Comparison of ENCODE assay signal across 8 cellular contexts in genomic region chr2:10036095-10036879, GRCh38. TPM values are rescaled to one million over a fixed set of nuclear protein-coding genes. Genes with fewer than 3 reads are reported as not detected.
DNase-seq lines count a peak whose midpoint lies in the region; ATAC-seq and TF ChIP-seq lines count a peak whose summit lies in the region.

No MANE protein-coding gene starts in this region.

- H3K36me3 ChIP-seq in adrenal gland (replicated peaks in 1 of 2): no peaks in the 10 kb centered on the region

- H3K4me3 ChIP-seq in adrenal gland: no peak overlapping the region

- peak; percentile 30 to 71 (median 62) for TF ChIP-seq CTCF in adrenal gland (IDR thresholded peaks at IDR 0.05)

- ATAC-seq in Right ventricle myocardium superior (ENCODE audit: poor library complexity) (peak; percentile 74), GM18505 (IDR thresholded peaks at IDR 0.05; ENCODE audit: unreplicated experiment) (no peak)

- TF ChIP-seq POLR2A in adrenal gland (IDR thresholded peaks at IDR 0.05): peak in 1 of 2 donors; percentile 62
- TF ChIP-seq POLR2A in GM18505 (IDR thresholded peaks at IDR 0.05; ENCODE audit: borderline replicate concordance, extremely low read depth, insufficient read depth, insufficient read length): no peak

- intact Hi-C loops in adrenal gland (cut with DNase I): no loop called here
- intact Hi-C loops in Right ventricle myocardium superior (cut with DNase I): no loop called here

- no peaks in the 10 kb centered on the region for H3K27me3 ChIP-seq in adrenal gland

- no peaks in the 10 kb centered on the region for H3K9me3 ChIP-seq in adrenal gland (replicated peaks in 1 of 3)

- H3K27ac ChIP-seq in adrenal gland: peak overlapping the region; percentile 63 to 94 (median 83)

- DNase-seq in stimulated activated CD4-positive, alpha-beta T cell treated with anti-CD3 and anti-CD28 coated beads, Interleukin-15, amount 100 ng/mL, for 24 hours: peak; percentile 52
- no peak for DNase-seq in stimulated activated CD4-positive, alpha-beta T cell treated with anti-CD3 and anti-CD28 coated beads, Interleukin-2, amount 100 ng/mL, for 48 hours
- DNase-seq in NCI-H1694 (lab: John Stamatoyannopoulos, UW) (peak; percentile 74), adrenal gland (peak; percentile 84 to 94 (median 92)), Right ventricle myocardium superior (peak; percentile 86), putamen (ENCODE audit: low spot score) (peak; percentile 89), retina (no peak)

- H3K4me1 ChIP-seq in adrenal gland (replicated peaks in 1 of 2): peaks cover 54 to 55% of the 10 kb centered on the region in 2 donors

- 20 to 35% (median 25%) methylated on average over 4 to 14 of the region's 14 CpGs for WGBS in adrenal gland, 4 donors

RNA-seq across cellular contexts. Expression of gene KLF11, which starts 7.1 kb away (rescaled TPM):
- total RNA-seq in adrenal gland (10 to 100 TPM; 20.9 to 75.7 (median 29.5) TPM), Right ventricle myocardium superior (24.4 TPM)
- 10 to 100 TPM in 1 of 3 donors, 1 to 10 TPM in 2; 6.8 to 21.5 (median 8.5) TPM for polyA plus RNA-seq in adrenal gland

RNA-seq across cellular contexts. Expression of gene CYS1, which starts 43.9 kb away (rescaled TPM):
- 1 to 10 TPM in 6 of 8 donors, under 1 TPM in 2; 0.18 to 3.6 (median 1.6) TPM for total RNA-seq in adrenal gland
- 1 to 10 TPM in 1 of 3 donors, under 1 TPM in 2; 0.05 to 1.1 (median 0.48) TPM for polyA plus RNA-seq in adrenal gland
- 3.6 TPM for total RNA-seq in Right ventricle myocardium superior

Comparison
In these comparisons a context has a peak if more than half of its experiments do, and no peak if none do; other contexts are left out.
1. DNase-seq: peak in stimulated activated CD4-positive, alpha-beta T cell treated with anti-CD3 and anti-CD28 coated beads, Interleukin-15, amount 100 ng/mL, for 24 hours (single experiment), NCI-H1694 (single experiment), adrenal gland (7 of 7), Right ventricle myocardium superior (single experiment) and putamen (single experiment); none in stimulated activated CD4-positive, alpha-beta T cell treated with anti-CD3 and anti-CD28 coated beads, Interleukin-2, amount 100 ng/mL, for 48 hours (0 of 2) and retina (single experiment).